24 cellular contexts compared by ENCODE assay signal in genomic region chr17:44465276-44465675, GRCh38. TPM values are rescaled to one million over a fixed set of nuclear protein-coding genes. Genes with fewer than 3 reads are reported as not detected.
DNase-seq lines count a peak whose midpoint lies in the region; ATAC-seq, FAIRE-seq and TF ChIP-seq lines count a peak whose summit lies in the region.
"Had no signal": no experiment of that assay in that cellular context is flagged by ENCODE, and none has a peak within 500 bp of the region (broad histone marks: within the 10 kb centered on the region; RNA-seq: fewer than 3 reads in every experiment).

No MANE protein-coding gene starts in this region.

- H3K9me3 Mint-ChIP-seq in WTC11: no peaks in the 10 kb centered on the region
- H3K9me3 Mint-ChIP-seq: CD4-positive, alpha-beta T cell; CD8-positive, alpha-beta memory T cell had no signal

- 0 out of 2 replicates have a peak overlapping the region, but pooled peaks have one; percentile 10 for H3K4me2 ChIP-seq in KMS-11
- H3K4me2 ChIP-seq: BLaER1 had no signal

- H3K79me2 ChIP-seq in KMS-11 (ENCODE audit: insufficient read depth, low read depth): peaks cover 59% of the 10 kb centered on the region

- TF ChIP-seq POLR2A in GM12891 (IDR thresholded peaks at IDR 0.05; ENCODE audit: low read depth, low read length) (no peak), gastrocnemius medialis (IDR thresholded peaks at IDR 0.05) (no peak), lower leg skin (IDR thresholded peaks at IDR 0.05) (no peak)

- no peaks in the 10 kb centered on the region for H3K27me3 ChIP-seq in KMS-11 (ENCODE audit: insufficient read depth, low read depth)
- no peaks in the 10 kb centered on the region for H3K27me3 ChIP-seq in gastrocnemius medialis
- H3K27me3 ChIP-seq: BLaER1 had no signal

- DNase-seq in GM12891 (ENCODE audit: insufficient read length, low spot score) (no peak), WTC11 (ENCODE audit: low spot score) (no peak), gastrocnemius medialis (no peak), lower leg skin (ENCODE audit: low spot score in 2 of 2) (no peak), CD1c-positive myeloid dendritic cell (ENCODE audit: extremely low spot score) (no peak)
- DNase-seq: CD4-positive, alpha-beta T cell; CD8-positive, alpha-beta memory T cell; DMS 273 treated with DMSO at 0.1 percent for 48 hours; DMS79; EL; GDM1; GOT3; H7; HCEC 1CT had no signal

- in situ Hi-C loops in gastrocnemius medialis (cut with MboI; ENCODE audit: low sequenced_read_pairs in 4 of 4): no loop called here

- H3K9ac ChIP-seq in KMS-11: no peak overlapping the region
- H3K9ac ChIP-seq: BLaER1 had no signal

- WGBS in lower leg skin, 2 donors: 95 to 99% methylated on average over 2 of the region's 2 CpGs

- no peaks in the 10 kb centered on the region for H3K9me3 ChIP-seq in gastrocnemius medialis
- H3K9me3 ChIP-seq: BLaER1 had no signal

- no peaks in the 10 kb centered on the region for H3K27me3 Mint-ChIP-seq in WTC11 (ENCODE audit: low read depth)
- H3K27me3 Mint-ChIP-seq: B cell; CD4-positive, alpha-beta T cell; CD8-positive, alpha-beta memory T cell had no signal

- no peak overlapping the region for H2AFZ ChIP-seq in KMS-11 (ENCODE audit: low read depth)

- H3K4me1 ChIP-seq in KMS-11 (ENCODE audit: low read depth, poor library complexity, severe bottlenecking) (peaks cover 70% of the 10 kb centered on the region), gastrocnemius medialis (peaks cover 49% of the 10 kb centered on the region in 2 donors)
- H3K4me1 ChIP-seq: BLaER1 had no signal

- H3K36me3 ChIP-seq in KMS-11 (ENCODE audit: insufficient read depth): no peaks in the 10 kb centered on the region
- H3K36me3 ChIP-seq in gastrocnemius medialis: no peaks in the 10 kb centered on the region

- peaks cover 2% of the 10 kb centered on the region; the same call in 1 of the 2 replicates for H3K36me3 Mint-ChIP-seq in WTC11

- no peaks in the 10 kb centered on the region for H4K20me1 ChIP-seq in KMS-11 (ENCODE audit: insufficient read depth)

- H3K4me3 ChIP-seq in KMS-11 (IDR thresholded peaks at IDR 0.05; ENCODE audit: insufficient read depth, low read depth, low read length) (no peak overlapping the region), gastrocnemius medialis (no peak overlapping the region), lower leg skin (ENCODE audit: low read depth, poor library complexity, severe bottlenecking) (no peak overlapping the region)
- H3K4me3 ChIP-seq: BLaER1, GM12878 had no signal

- H3K27ac Mint-ChIP-seq in WTC11: peak overlapping the region; percentile 43; the same call in 1 of the 2 replicates
- H3K27ac Mint-ChIP-seq: B cell had no signal

- TF ChIP-seq CTCF in KMS-11 (conservative IDR thresholded peaks at IDR 0.05; ENCODE audit: low read depth, low read length) (no peak), WTC11 (IDR thresholded peaks at IDR 0.05) (no peak), gastrocnemius medialis (IDR thresholded peaks at IDR 0.05 in 4 of 5, conservative IDR thresholded peaks at IDR 0.05 in 1 of 5) (no peak), lower leg skin (IDR thresholded peaks at IDR 0.05) (no peak)

- FAIRE-seq in GM12891 (lab: Jason Lieb, UNC): peak; percentile 69
- FAIRE-seq: A204.1, D721Med, GM12878, GM18507 had no signal

- no peak for ATAC-seq in WTC11
- ATAC-seq in gastrocnemius medialis: no peak
- ATAC-seq in HG02588 (IDR thresholded peaks at IDR 0.05; ENCODE audit: unreplicated experiment): no peak
- ATAC-seq: GM12878 had no signal

- H3K4me1 Mint-ChIP-seq in WTC11: peaks cover 20% of the 10 kb centered on the region

- H3K4me3 Mint-ChIP-seq in WTC11: no peak overlapping the region
- H3K4me3 Mint-ChIP-seq: B cell; CD4-positive, alpha-beta T cell; CD8-positive, alpha-beta memory T cell had no signal

- intact Hi-C loops in gastrocnemius medialis (cut with DNase I; ENCODE audit: low total_unique reads): loop anchor here (5.0 kb wide), 1 partner anchor 33 kb away; no protein-coding TSS in a partner anchor
- intact Hi-C loops in lower leg skin (cut with DNase I; ENCODE audit: low total_unique reads): no loop called here

- H3K27ac ChIP-seq in KMS-11: no peak overlapping the region
- H3K27ac ChIP-seq in gastrocnemius medialis: peak overlapping the region; percentile 65 to 82 (median 81)
- H3K27ac ChIP-seq: 22Rv1, BLaER1, C4-2B had no signal

- CTCF ChIA-PET in WTC11 (lab: Charles Lee): no interaction called here

- POLR2A ChIA-PET in WTC11 (lab: Charles Lee): interaction anchor here (0.6 kb wide), 1 partner anchor 23 kb away, joined by 6 read pairs; no protein-coding TSS in a partner anchor

TF ChIP-seq in GM12891, 5 proteins besides CTCF, POLR2A, EP300 and RAD21:
- TF ChIP-seq POU2F2 (IDR thresholded peaks at IDR 0.05; ENCODE audit: low read depth, low read length) (no peak), PAX5 (IDR thresholded peaks at IDR 0.05; ENCODE audit: insufficient read depth, low read length, severe bottlenecking) (no peak), SPI1 (IDR thresholded peaks at IDR 0.05; ENCODE audit: low read depth, low read length) (no peak), POLR2AphosphoS5 (IDR thresholded peaks at IDR 0.05; ENCODE audit: low read depth, low read length) (no peak), TAF1 (IDR thresholded peaks at IDR 0.05; ENCODE audit: low read depth, low read length) (no peak)

TF ChIP-seq in WTC11, 78 proteins besides CTCF, POLR2A, EP300 and RAD21 (continues in another document):
- no peak for TF ChIP-seq ZNF232 (CRISPR knock-in tag; IDR thresholded peaks at IDR 0.05)
- TF ChIP-seq PRDM15 (CRISPR knock-in tag; IDR thresholded peaks at IDR 0.05): no peak
- no peak for TF ChIP-seq NR1H2 (CRISPR knock-in tag; IDR thresholded peaks at IDR 0.05)
- no peak for TF ChIP-seq RELA (CRISPR knock-in tag; IDR thresholded peaks at IDR 0.05; ENCODE audit: borderline replicate concordance)
- no peak for TF ChIP-seq CREM (CRISPR knock-in tag; IDR thresholded peaks at IDR 0.05)
- TF ChIP-seq ZBTB21 (CRISPR knock-in tag; IDR thresholded peaks at IDR 0.05; ENCODE audit: borderline replicate concordance): no peak
- TF ChIP-seq SMAD3 (CRISPR knock-in tag; IDR thresholded peaks at IDR 0.05; ENCODE audit: borderline replicate concordance): no peak
- no peak for TF ChIP-seq E2F1 (CRISPR knock-in tag; IDR thresholded peaks at IDR 0.05)
- TF ChIP-seq ATF2 (CRISPR knock-in tag; IDR thresholded peaks at IDR 0.05; ENCODE audit: borderline replicate concordance, low read depth): no peak
- no peak for TF ChIP-seq ESRRA (CRISPR knock-in tag; IDR thresholded peaks at IDR 0.05; ENCODE audit: borderline replicate concordance)
- TF ChIP-seq IRF2 (CRISPR knock-in tag; IDR thresholded peaks at IDR 0.05; ENCODE audit: borderline replicate concordance, low read depth): no peak

RNA-seq across cellular contexts. Expression of gene GPATCH8, which starts 37.9 kb away (rescaled TPM):
- polyA plus RNA-seq in GM12891 (2012; ENCODE audit: low read depth, missing spikeins): 15.9 TPM
- total RNA-seq in WTC11 (2021) (51.9 to 52.4 TPM (median 51.9 TPM) in 3 replicates), gastrocnemius medialis (10 to 100 TPM; 39.9 to 75.1 (median 50.8) TPM), lower leg skin (10 to 100 TPM; 31.1 to 43.1 (median 35.6) TPM)
